Comparison of ENCODE assay signal across 8 cellular contexts in the genomic region with DNA sequence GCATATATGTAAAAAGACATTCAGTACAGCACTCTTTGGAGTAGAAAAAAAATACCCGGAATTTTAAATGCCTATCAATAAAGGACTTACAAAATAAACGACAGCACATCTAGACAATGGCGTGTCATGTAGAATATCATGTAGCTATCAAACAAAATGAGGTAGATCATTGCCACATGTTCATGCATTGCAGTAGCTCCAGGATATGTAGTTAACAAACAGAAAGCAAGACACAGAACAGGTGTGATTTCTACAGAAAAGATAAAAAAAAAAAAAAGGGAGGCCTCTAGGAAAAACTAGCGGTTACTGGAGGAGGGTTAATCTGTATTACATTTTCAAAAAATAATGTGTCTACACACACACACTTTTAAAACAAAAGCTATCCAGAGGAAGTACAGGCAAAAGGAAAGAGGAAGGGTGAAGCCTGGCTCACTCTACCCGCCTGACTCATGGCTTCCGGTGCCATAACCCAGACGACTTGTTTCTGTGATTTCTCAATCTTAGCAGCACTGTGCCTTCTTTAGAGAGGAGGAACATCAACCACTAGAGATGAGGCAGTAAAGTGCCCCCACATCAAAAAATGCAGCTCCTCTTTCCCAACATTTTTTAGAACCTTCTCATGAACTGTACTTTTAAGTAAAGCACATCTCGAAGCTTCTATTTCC.
DNase-seq lines count a peak whose midpoint lies in the region; ATAC-seq and TF ChIP-seq lines count a peak whose summit lies in the region.

No MANE protein-coding gene starts in this region.

- CTCF ChIA-PET in AG04449 (lab: Yijun Ruan, JAX) = no interaction called here

- H3K27me3 ChIP-seq in muscle layer of duodenum (ENCODE audit: low read depth, low read length) = no peaks in the 10 kb centered on the region

- H3K27me3 Mint-ChIP-seq in stimulated activated naive CD8-positive, alpha-beta T cell treated with anti-CD3 and anti-CD28 coated beads, Interleukin-15, amount 100 ng/mL, for 72 hours = no peaks in the 10 kb centered on the region

- peak overlapping the region; percentile 64 to 72 for H3K4me3 Mint-ChIP-seq in stimulated activated naive CD8-positive, alpha-beta T cell treated with anti-CD3 and anti-CD28 coated beads, Interleukin-15, amount 100 ng/mL, for 72 hours

- TF ChIP-seq CTCF in AG04449 (IDR thresholded peaks at IDR 0.05; ENCODE audit: insufficient read depth, low read length, missing control alignments) (no peak), coronary artery (IDR thresholded peaks at IDR 0.05) (no peak)

- no peaks in the 10 kb centered on the region for H3K9me3 Mint-ChIP-seq in stimulated activated naive CD8-positive, alpha-beta T cell treated with anti-CD3 and anti-CD28 coated beads, Interleukin-15, amount 100 ng/mL, for 72 hours

- ATAC-seq in GM19438 (IDR thresholded peaks at IDR 0.05; ENCODE audit: low read depth, unreplicated experiment) (peak; percentile 95), HG03521 (IDR thresholded peaks at IDR 0.05; ENCODE audit: unreplicated experiment) (peak; percentile 98)
- ATAC-seq in stimulated activated naive CD8-positive, alpha-beta T cell treated with anti-CD3 and anti-CD28 coated beads, Interleukin-15, amount 100 ng/mL, for 72 hours = peak; percentile 98

- H3K27ac ChIP-seq in coronary artery = peak overlapping the region in 1 of 2 donors; percentile 83
- H3K27ac ChIP-seq in muscle layer of duodenum (ENCODE audit: low read length) = peak overlapping the region; percentile 35

- no peaks in the 10 kb centered on the region for H3K36me3 ChIP-seq in muscle layer of duodenum (ENCODE audit: control insufficient read depth in 1 of 2, insufficient read depth in 2 of 2, low read length in 2 of 2)

- H3K4me1 ChIP-seq in muscle layer of duodenum (ENCODE audit: control insufficient read depth in 1 of 2, insufficient read depth in 2 of 2, low read length in 2 of 2) = peaks cover 6 to 14% of the 10 kb centered on the region in 2 donors

- H3K9me3 ChIP-seq in muscle layer of duodenum (ENCODE audit: control insufficient read depth in 1 of 2, low read length in 2 of 2) = no peaks in the 10 kb centered on the region

- DNase-seq in AG04449 (ENCODE audit: low read depth, low spot score) (peak; percentile 9), coronary artery (ENCODE audit: low spot score) (peak; percentile 85), ecto neural progenitor cell (ENCODE audit: low spot score) (no peak)
- DNase-seq in activated CD4-positive, CD25-positive, alpha-beta regulatory T cell treated with anti-CD3 and anti-CD28 coated beads, Interleukin-2, amount 50 U/mL, for 16 hours (ENCODE audit: low read depth, low spot score) = peak; percentile 10
- peak; percentile 37 to 56 for DNase-seq in stimulated activated naive CD8-positive, alpha-beta T cell treated with anti-CD3 and anti-CD28 coated beads, Interleukin-15, amount 100 ng/mL, for 72 hours

- no peak overlapping the region for H3K4me3 ChIP-seq in AG04449 (ENCODE audit: low read depth, low read length)
- peak overlapping the region; percentile 52 for H3K4me3 ChIP-seq in coronary artery
- H3K4me3 ChIP-seq in muscle layer of duodenum (ENCODE audit: low read depth in 1 of 2, low read length in 2 of 2) = no peak overlapping the region

- POLR2A ChIA-PET in AG04449 (lab: Yijun Ruan, JAX) = no interaction called here

- peak overlapping the region; percentile 56 to 66 for H3K27ac Mint-ChIP-seq in stimulated activated naive CD8-positive, alpha-beta T cell treated with anti-CD3 and anti-CD28 coated beads, Interleukin-15, amount 100 ng/mL, for 72 hours

- H3K4me1 Mint-ChIP-seq in stimulated activated naive CD8-positive, alpha-beta T cell treated with anti-CD3 and anti-CD28 coated beads, Interleukin-15, amount 100 ng/mL, for 72 hours = peaks cover 38% of the 10 kb centered on the region
